ENCODE assay signal across 8 cellular contexts in the genomic region with DNA sequence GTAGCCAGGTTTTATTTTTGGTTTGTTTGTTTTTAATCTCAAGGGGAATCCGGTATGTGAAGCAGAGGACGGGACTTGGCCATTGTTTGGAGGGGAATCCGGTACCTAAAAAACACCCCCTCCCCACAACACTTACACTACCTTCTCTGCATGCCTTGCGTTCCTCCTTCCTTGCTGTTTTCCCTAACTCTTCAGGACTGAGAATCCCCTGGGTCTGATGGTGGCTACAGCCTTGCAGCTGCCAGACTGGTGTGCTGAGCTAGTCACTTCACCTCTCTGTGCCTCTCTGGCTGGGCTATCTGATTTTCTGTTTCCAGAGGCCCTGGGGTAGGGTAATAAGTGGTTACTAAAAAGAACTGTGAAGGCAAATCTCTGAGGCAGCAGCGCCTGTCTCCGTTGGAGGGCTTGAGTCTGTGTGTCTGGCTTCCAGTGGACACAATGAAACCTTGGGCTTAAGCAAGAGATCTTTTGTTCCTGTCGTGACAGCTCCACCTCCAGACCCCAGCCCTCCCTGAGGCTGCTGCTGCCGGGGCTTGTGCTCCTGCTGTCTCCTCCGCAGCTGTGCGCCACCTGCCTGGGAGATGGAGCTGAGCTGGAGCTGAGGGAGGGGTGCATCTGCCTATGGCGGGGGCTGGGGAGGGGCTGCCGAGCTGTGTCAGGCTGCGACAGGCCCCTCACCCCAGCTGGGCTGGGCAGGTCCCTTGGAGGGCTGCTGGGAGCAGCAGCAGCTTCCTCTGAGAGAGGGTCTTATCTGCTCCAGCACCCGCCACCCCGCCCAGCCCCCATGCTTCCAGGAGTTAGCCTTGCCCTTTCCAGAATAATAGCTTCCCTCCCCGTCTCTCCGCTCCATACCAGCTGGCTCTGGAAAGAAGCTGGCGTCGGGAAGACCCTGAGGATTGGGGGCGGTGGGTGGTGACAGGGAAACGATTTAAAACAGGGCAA.
DNase-seq lines count a peak whose midpoint lies in the region; ATAC-seq and TF ChIP-seq lines count a peak whose summit lies in the region.

No MANE protein-coding gene starts in this region.

- no peak overlapping the region for H3K27ac Mint-ChIP-seq in activated naive CD8-positive, alpha-beta T cell treated with anti-CD3 and anti-CD28 coated beads for 36 hours

- H3K4me1 Mint-ChIP-seq in activated naive CD8-positive, alpha-beta T cell treated with anti-CD3 and anti-CD28 coated beads for 36 hours: peaks cover 4% of the 10 kb centered on the region

- peak overlapping the region; percentile 95 for H3K4me2 ChIP-seq in BLaER1

- H3K36me3 ChIP-seq in BLaER1 (no peaks in the 10 kb centered on the region), iPS-20b (ENCODE audit: insufficient read depth, low read depth, low read length) (no peaks in the 10 kb centered on the region), testis (ENCODE audit: low read depth, missing control alignments) (no peaks in the 10 kb centered on the region)

- TF ChIP-seq POLR2A in testis (IDR thresholded peaks at IDR 0.05): no peak

- WGBS in testis, 2 donors: 15 to 18% methylated on average over 12 to 20 of the region's 21 CpGs

- no peaks in the 10 kb centered on the region for H4K20me1 ChIP-seq in BLaER1

- no peak for TF ChIP-seq CTCF in testis (IDR thresholded peaks at IDR 0.05)

- no peaks in the 10 kb centered on the region for H3K9me3 ChIP-seq in BLaER1
- no peaks in the 10 kb centered on the region for H3K9me3 ChIP-seq in iPS-20b (ENCODE audit: insufficient read depth, low read depth, low read length)
- no peaks in the 10 kb centered on the region for H3K9me3 ChIP-seq in testis

- peak overlapping the region; percentile 24; the same call in 1 of the 2 replicates for H3K27ac ChIP-seq in BLaER1
- H3K27ac ChIP-seq in iPS-20b (ENCODE audit: low read length): no peak overlapping the region
- no peak overlapping the region for H3K27ac ChIP-seq in testis

- DNase-seq in NAMALWA (ENCODE audit: low spot score): peak; percentile 26
- no peak for DNase-seq in activated naive CD8-positive, alpha-beta T cell treated with anti-CD3 and anti-CD28 coated beads for 36 hours
- peak; percentile 40 for DNase-seq in testis
- no peak for DNase-seq in activated gamma-delta T cell treated with Interleukin-2 at 50 U/mL for 16 hours
- no peak for DNase-seq in stimulated activated CD4-positive, alpha-beta T cell treated with anti-CD3 and anti-CD28 coated beads, Interleukin-4, amount 100 ng/mL, for 4 hours

- no peaks in the 10 kb centered on the region for H3K36me3 Mint-ChIP-seq in activated naive CD8-positive, alpha-beta T cell treated with anti-CD3 and anti-CD28 coated beads for 36 hours

- H3K4me3 ChIP-seq in BLaER1 (peak overlapping the region; percentile 61), iPS-20b (ENCODE audit: low read length) (peak overlapping the region; percentile 81), testis (peak overlapping the region in 1 of 2 donors; percentile 10)

- no peak for ATAC-seq in HG03097 (IDR thresholded peaks at IDR 0.05; ENCODE audit: low FRiP score, unreplicated experiment)

- peaks cover 100% of the 10 kb centered on the region for H3K4me1 ChIP-seq in BLaER1
- H3K4me1 ChIP-seq in iPS-20b (ENCODE audit: insufficient read depth, low read length): peaks cover 10% of the 10 kb centered on the region; the same call in 1 of the 2 replicates
- peaks cover 11% of the 10 kb centered on the region for H3K4me1 ChIP-seq in testis

- no peaks in the 10 kb centered on the region for H3K27me3 ChIP-seq in BLaER1
- H3K27me3 ChIP-seq in iPS-20b (ENCODE audit: insufficient read depth, low read length): peaks cover 15% of the 10 kb centered on the region
- H3K27me3 ChIP-seq in testis: no peaks in the 10 kb centered on the region

- H3K9ac ChIP-seq in BLaER1: peak overlapping the region; percentile 46; the same call in 1 of the 2 replicates
- peak overlapping the region; percentile 52; the same call in 1 of the 2 replicates for H3K9ac ChIP-seq in iPS-20b (ENCODE audit: low read depth, low read length)

- peak overlapping the region; percentile 46 for H3K4me3 Mint-ChIP-seq in activated naive CD8-positive, alpha-beta T cell treated with anti-CD3 and anti-CD28 coated beads for 36 hours

- intact Hi-C loops in testis (cut with DNase I; ENCODE audit: low total_unique reads): no loop called here

- H3K9me3 Mint-ChIP-seq in activated naive CD8-positive, alpha-beta T cell treated with anti-CD3 and anti-CD28 coated beads for 36 hours: peaks cover 3% of the 10 kb centered on the region

- H3K27me3 Mint-ChIP-seq in activated naive CD8-positive, alpha-beta T cell treated with anti-CD3 and anti-CD28 coated beads for 36 hours: peaks cover 3% of the 10 kb centered on the region

Comparison
In these comparisons a context has a peak if more than half of its experiments do, and no peak if none do; other contexts are left out.
1. DNase-seq: peak in NAMALWA (single experiment) and testis (single experiment); none in activated naive CD8-positive, alpha-beta T cell treated with anti-CD3 and anti-CD28 coated beads for 36 hours (single experiment), activated gamma-delta T cell treated with Interleukin-2 at 50 U/mL for 16 hours (single experiment) and stimulated activated CD4-positive, alpha-beta T cell treated with anti-CD3 and anti-CD28 coated beads, Interleukin-4, amount 100 ng/mL, for 4 hours (0 of 2).